In the genomic region with DNA sequence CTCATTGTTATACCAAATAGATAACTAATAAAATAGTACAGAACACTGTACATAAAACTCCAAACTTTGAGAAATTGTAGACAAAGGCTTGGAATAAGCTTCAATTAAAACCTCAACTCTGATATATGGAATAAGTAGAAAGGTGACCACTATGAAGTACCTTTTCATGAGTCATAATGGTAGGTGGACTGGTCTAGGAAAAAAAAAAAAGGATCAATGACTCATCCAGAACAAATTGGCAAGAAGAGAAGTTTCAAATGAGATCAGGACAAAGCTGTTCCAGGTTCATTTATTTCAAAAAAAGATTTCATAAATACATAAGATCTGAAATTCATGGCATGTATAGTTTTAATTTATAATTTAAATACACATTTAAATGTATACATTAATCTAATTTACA, we compare ENCODE assay signal across 20 cellular contexts.
"Had no signal": no experiment of that assay in that cellular context is flagged by ENCODE, and none has a peak within 500 bp of the region (broad histone marks: within the 10 kb centered on the region; RNA-seq: fewer than 3 reads in every experiment).

No MANE protein-coding gene starts in this region.

- H3K9me3 ChIP-seq: body of pancreas, esophagus squamous epithelium, mucosa of descending colon, spleen, tibial nerve had no signal

- H3K4me3 Mint-ChIP-seq: activated CD4-positive, alpha-beta memory T cell treated with anti-CD3 and anti-CD28 coated beads for 36 hours; activated CD4-positive, alpha-beta T cell treated with anti-CD3 and anti-CD28 coated beads, Interleukin-2, amount 10 ng/mL, durations not matched to agents 24 days and 14 days; activated T-cell treated with anti-CD3 and anti-CD28 coated beads, Interleukin-2, amount 50 U/mL, for 4 hours; natural killer cell treated with Interleukin-12 subunit alpha and Interleukin-12 subunit beta and Interleukin-15 and Interleukin-18, amount 100 ng/mL, for 72 hours; T-helper 17 cell had no signal

- H3K27me3 Mint-ChIP-seq: activated CD4-positive, alpha-beta memory T cell treated with anti-CD3 and anti-CD28 coated beads for 36 hours; activated CD4-positive, alpha-beta T cell treated with anti-CD3 and anti-CD28 coated beads, Interleukin-2, amount 10 ng/mL, durations not matched to agents 24 days and 14 days; natural killer cell treated with Interleukin-12 subunit alpha and Interleukin-12 subunit beta and Interleukin-15 and Interleukin-18, amount 100 ng/mL, for 72 hours; T-helper 17 cell had no signal

- H3K4me1 ChIP-seq: body of pancreas, esophagus squamous epithelium, left ventricle myocardium inferior, spleen, tibial nerve had no signal

- H3K27ac ChIP-seq: body of pancreas, esophagus squamous epithelium, left ventricle myocardium inferior, spleen, tibial nerve had no signal

- DNase-seq: activated CD4-positive, alpha-beta memory T cell treated with anti-CD3 and anti-CD28 coated beads for 36 hours; activated CD4-positive, alpha-beta T cell treated with anti-CD3 and anti-CD28 coated beads, Interleukin-2, amount 10 ng/mL, durations not matched to agents 24 days and 14 days; activated CD4-positive, CD25-positive, alpha-beta regulatory T cell treated with anti-CD3 and anti-CD28 coated beads, Interleukin-2, amount 50 U/mL, for 72 hours; activated naive CD4-positive, alpha-beta T cell; activated T-cell treated with anti-CD3 and anti-CD28 coated beads, Interleukin-2, amount 50 U/mL, for 4 hours; body of pancreas; cortex of kidney; esophagus squamous epithelium; left ventricle myocardium inferior; mucosa of descending colon; right cardiac atrium; spleen; stimulated activated naive CD4-positive, alpha-beta T cell treated with Interleukin-2 at 50 U/mL for 16 hours; T-helper 17 cell had no signal

- ATAC-seq: activated naive CD4-positive, alpha-beta T cell treated with anti-CD3 and anti-CD28 coated beads, Interleukin-2, amount 50 U/mL, for 72 hours; activated T-cell treated with anti-CD3 and anti-CD28 coated beads, Interleukin-2, amount 50 U/mL, for 4 hours; body of pancreas; mucosa of descending colon; natural killer cell treated with Interleukin-12 subunit alpha and Interleukin-12 subunit beta and Interleukin-15 and Interleukin-18, amount 100 ng/mL, for 72 hours; right cardiac atrium; T-helper 17 cell had no signal

- H3K4me3 ChIP-seq: body of pancreas, esophagus squamous epithelium, left ventricle myocardium inferior, lung, mucosa of descending colon, spleen, tibial nerve had no signal

- H3K9me3 Mint-ChIP-seq: activated CD4-positive, alpha-beta T cell treated with anti-CD3 and anti-CD28 coated beads, Interleukin-2, amount 10 ng/mL, durations not matched to agents 24 days and 14 days had no signal

- FAIRE-seq: islet of Langerhans had no signal

- H3K36me3 ChIP-seq: esophagus squamous epithelium, left ventricle myocardium inferior, spleen, tibial nerve had no signal

- H3K27me3 ChIP-seq: body of pancreas, esophagus squamous epithelium, spleen, tibial nerve had no signal

- H3K4me1 Mint-ChIP-seq: activated CD4-positive, alpha-beta T cell treated with anti-CD3 and anti-CD28 coated beads, Interleukin-2, amount 10 ng/mL, durations not matched to agents 24 days and 14 days; T-helper 17 cell had no signal

- H3K36me3 Mint-ChIP-seq: activated CD4-positive, alpha-beta memory T cell treated with anti-CD3 and anti-CD28 coated beads for 36 hours; activated naive CD4-positive, alpha-beta T cell treated with anti-CD3 and anti-CD28 coated beads, Interleukin-2, amount 50 U/mL, for 72 hours; natural killer cell treated with Interleukin-12 subunit alpha and Interleukin-12 subunit beta and Interleukin-15 and Interleukin-18, amount 100 ng/mL, for 72 hours had no signal

- H3K27ac Mint-ChIP-seq: activated CD4-positive, alpha-beta memory T cell treated with anti-CD3 and anti-CD28 coated beads for 36 hours; activated CD4-positive, alpha-beta T cell treated with anti-CD3 and anti-CD28 coated beads, Interleukin-2, amount 10 ng/mL, durations not matched to agents 24 days and 14 days; activated naive CD4-positive, alpha-beta T cell treated with anti-CD3 and anti-CD28 coated beads, Interleukin-2, amount 50 U/mL, for 72 hours; activated T-helper 2 cell treated with anti-CD3 and anti-CD28 coated beads, Interferon-gamma antibody, Interleukin-2, Interleukin-4, amounts not matched to agents 10 μg/mL and 5 μg/mL and 100 μg/mL, durations not matched to agents 14 hours and 24 hours and 36 hours; natural killer cell treated with Interleukin-12 subunit alpha and Interleukin-12 subunit beta and Interleukin-15 and Interleukin-18, amount 100 ng/mL, for 72 hours; T-helper 17 cell had no signal
